30 cellular contexts compared by ENCODE assay signal in genomic region chr9:108603141-108603540, GRCh38.
DNase-seq lines count a peak whose midpoint lies in the region; ATAC-seq and TF ChIP-seq lines count a peak whose summit lies in the region.
"Had no signal": no experiment of that assay in that cellular context is flagged by ENCODE, and none has a peak within 500 bp of the region (broad histone marks: within the 10 kb centered on the region; RNA-seq: fewer than 3 reads in every experiment).

No MANE protein-coding gene starts in this region.

- H3K4me1 ChIP-seq in body of pancreas (no peaks in the 10 kb centered on the region), heart right ventricle (peaks cover 0 to 5% (median 0%) of the 10 kb centered on the region in 9 donors), suprapubic skin (peaks cover 61% of the 10 kb centered on the region)
- H3K4me1 ChIP-seq: spleen, tibial nerve had no signal

- WGBS in body of pancreas, 2 donors, result 10 to 25% methylated on average over 3 of the region's 3 CpGs
- WGBS in heart right ventricle, 2 donors, result 39 to 43% methylated on average over 3 of the region's 3 CpGs
- WGBS in suprapubic skin, result no CpG with 5 or more reads among the region's 3 CpGs

- no peak for TF ChIP-seq EP300 in suprapubic skin (IDR thresholded peaks at IDR 0.05)

- TF ChIP-seq CTCF in body of pancreas (IDR thresholded peaks at IDR 0.05), result no peak
- no peak for TF ChIP-seq CTCF in heart right ventricle (IDR thresholded peaks at IDR 0.05)
- no peak for TF ChIP-seq CTCF in suprapubic skin (IDR thresholded peaks at IDR 0.05)

- CTCF ChIA-PET in HEK293T (lab: Yijun Ruan, JAX), result no interaction called here

- intact Hi-C loops in body of pancreas (cut with DNase I), result no loop called here
- intact Hi-C loops in heart right ventricle (cut with DNase I), result no loop called here

- H3K9me3 ChIP-seq in body of pancreas (no peaks in the 10 kb centered on the region), heart right ventricle (no peaks in the 10 kb centered on the region), suprapubic skin (no peaks in the 10 kb centered on the region)
- H3K9me3 ChIP-seq: spleen, tibial nerve had no signal

- no peak overlapping the region for H3K4me3 ChIP-seq in body of pancreas
- no peak overlapping the region for H3K4me3 ChIP-seq in heart right ventricle
- no peak overlapping the region for H3K4me3 ChIP-seq in suprapubic skin
- H3K4me3 ChIP-seq: GM23248, K562, spleen, tibial nerve had no signal

- TF ChIP-seq POLR2A in body of pancreas (IDR thresholded peaks at IDR 0.05) (no peak), suprapubic skin (IDR thresholded peaks at IDR 0.05) (no peak)

- H3K27ac ChIP-seq in body of pancreas (no peak overlapping the region), heart right ventricle (no peak overlapping the region), suprapubic skin (peak overlapping the region; percentile 93)
- H3K27ac ChIP-seq: 22Rv1, GM23248, spleen, tibial nerve had no signal

- ATAC-seq in body of pancreas, result no peak
- ATAC-seq in heart right ventricle, result peak in 5 of 8 donors; percentile 31 to 90 (median 57)
- ATAC-seq in HG02852 (IDR thresholded peaks at IDR 0.05; ENCODE audit: unreplicated experiment), result no peak
- ATAC-seq: CD8-positive, alpha-beta T cell; K562; left lobe of liver; natural killer cell had no signal

- H3K36me3 ChIP-seq in body of pancreas (replicated peaks in 1 of 2; ENCODE audit: insufficient read depth in 1 of 2, low read depth in 2 of 2) (no peaks in the 10 kb centered on the region), heart right ventricle (no peaks in the 10 kb centered on the region), suprapubic skin (no peaks in the 10 kb centered on the region)
- H3K36me3 ChIP-seq: spleen, tibial nerve had no signal

- H3K27me3 ChIP-seq in body of pancreas, result no peaks in the 10 kb centered on the region
- H3K27me3 ChIP-seq in heart right ventricle, result peaks cover 0 to 6% (median 0%) of the 10 kb centered on the region in 7 donors
- no peaks in the 10 kb centered on the region for H3K27me3 ChIP-seq in suprapubic skin
- H3K27me3 ChIP-seq: spleen, tibial nerve had no signal

- POLR2A ChIA-PET in HEK293T (lab: Yijun Ruan, JAX), result no interaction called here

- DNase-seq in NCI-H1092 treated with DMSO at 0.1 percent for 48 hours (lab: John Stamatoyannopoulos, UW) (peak; percentile 3), NCI-H1092 (lab: John Stamatoyannopoulos, UW) (no peak), body of pancreas (peak; percentile 4 to 49 (median 16)), heart right ventricle (peak; percentile 7 to 34), suprapubic skin (ENCODE audit: low spot score in 2 of 2) (peak in 1 of 2 donors; percentile 80), superior temporal gyrus (ENCODE audit: extremely low spot score) (no peak), HEK293T (ENCODE audit: extremely low spot score) (no peak)
- DNase-seq: activated CD4-positive, alpha-beta T cell treated with anti-CD3 and anti-CD28 coated beads, Interleukin-2, amount 50 U/mL, for 4 hours; activated CD4-positive, CD25-positive, alpha-beta regulatory T cell; activated naive CD4-positive, alpha-beta T cell treated with anti-CD3 and anti-CD28 coated beads, Interleukin-2, amount 50 U/mL, for 16 hours; CD8-positive, alpha-beta T cell; dermis blood vessel endothelial cell; DMS53; GDM1; GM23248; HFFc6; natural killer cell; NCI-H1694; OCI-M1; retina; SHP77 treated with DMSO at 0.1 percent for 48 hours; spleen; stimulated activated CD4-positive, alpha-beta T cell treated with anti-CD3 and anti-CD28 coated beads, Interleukin-2, amount 100 ng/mL, for 48 hours; stimulated activated naive CD4-positive, alpha-beta T cell; SW 1271 had no signal

TF ChIP-seq in HEK293T, 16 proteins besides CTCF, POLR2A, EP300 and RAD21:
- TF ChIP-seq ELF4 (IDR thresholded peaks at IDR 0.05), result no peak
- no peak for TF ChIP-seq BHLHE40 (IDR thresholded peaks at IDR 0.05; ENCODE audit: borderline replicate concordance)
- no peak for TF ChIP-seq FOXK2 (IDR thresholded peaks at IDR 0.05)
- no peak for TF ChIP-seq ARNT (IDR thresholded peaks at IDR 0.05)

Comparison
In these comparisons a context has a peak if more than half of its experiments do, and no peak if none do; other contexts are left out.
1. DNase-seq: peak in NCI-H1092 treated with DMSO at 0.1 percent for 48 hours (single experiment), body of pancreas (4 of 4) and heart right ventricle (2 of 2); none in NCI-H1092 (single experiment), superior temporal gyrus (single experiment) and HEK293T (single experiment).
2. ATAC-seq: peak in heart right ventricle (5 of 8); none in body of pancreas (single experiment) and HG02852 (single experiment).